Comparison of ENCODE assay signal across 22 cellular contexts in genomic region chr10:120776442-120776841, GRCh38.
"Had no signal": no experiment of that assay in that cellular context is flagged by ENCODE, and none has a peak within 500 bp of the region (broad histone marks: within the 10 kb centered on the region; RNA-seq: fewer than 3 reads in every experiment).

No MANE protein-coding gene starts in this region.

- DNase-seq: dermis blood vessel endothelial cell; dorsolateral prefrontal cortex; effector CD4-positive, alpha-beta T cell; effector memory CD4-positive, alpha-beta T cell; esophagus squamous epithelium; foreskin fibroblast; gastrocnemius medialis; glutamatergic neuron; head of caudate nucleus; heart right ventricle; hippocampal formation; left cardiac atrium; left lung; left ventricle myocardium superior; lower lobe of right lung; mesenchymal stem cell; mucosa of descending colon had no signal

- H3K27me3 ChIP-seq: dorsolateral prefrontal cortex, gastrocnemius medialis, left lung had no signal

- H3K4me1 ChIP-seq: esophagus squamous epithelium, gastrocnemius medialis, heart right ventricle, left lung, lower lobe of right lung had no signal

- H3K9me3 ChIP-seq: esophagus squamous epithelium, gastrocnemius medialis, heart right ventricle, left lung, lower lobe of right lung, mucosa of descending colon had no signal

- H3K4me3 ChIP-seq: coronary artery, dorsolateral prefrontal cortex, esophagus squamous epithelium, gastrocnemius medialis, heart right ventricle, left lung, lower lobe of right lung, mucosa of descending colon had no signal

- H3K27ac ChIP-seq: coronary artery, dorsolateral prefrontal cortex, esophagus squamous epithelium, gastrocnemius medialis, heart right ventricle, left lung, lower lobe of right lung had no signal

- FAIRE-seq: colon, endothelial cell of umbilical vein, islet of Langerhans, keratinocyte had no signal

- H3K36me3 ChIP-seq: esophagus squamous epithelium, gastrocnemius medialis, heart right ventricle, left lung, lower lobe of right lung had no signal
